In genomic region chr22:50009251-50009650, GRCh38 we compare ENCODE assay signal across 3 cellular contexts.
TF ChIP-seq lines count a peak whose summit lies in the region.

No MANE protein-coding gene starts in this region.

TF ChIP-seq in SK-N-SH, 30 proteins besides CTCF, POLR2A, EP300 and RAD21:
- TF ChIP-seq TEAD4 (IDR thresholded peaks at IDR 0.05; ENCODE audit: borderline replicate concordance, insufficient read depth) (no peak), USF1 (IDR thresholded peaks at IDR 0.05; ENCODE audit: borderline replicate concordance, low read depth) (no peak)

TF ChIP-seq in SK-N-SH treated with all-trans-retinoic acid at 6 μM for 48 hours, 23 proteins besides CTCF, POLR2A, EP300 and RAD21:
- TF ChIP-seq PPARA (CRISPR knock-in tag; IDR thresholded peaks at IDR 0.05; ENCODE audit: borderline replicate concordance) (no peak), CSRNP3 (CRISPR knock-in tag; IDR thresholded peaks at IDR 0.05) (no peak), TOX (CRISPR knock-in tag; IDR thresholded peaks at IDR 0.05; ENCODE audit: borderline replicate concordance) (no peak), RARB (CRISPR knock-in tag; IDR thresholded peaks at IDR 0.05) (no peak)

TF ChIP-seq in H1, 55 proteins besides CTCF, POLR2A, EP300 and RAD21:
- TF ChIP-seq RBBP5 (IDR thresholded peaks at IDR 0.05; ENCODE audit: borderline replicate concordance, low read depth, low read length) (no peak), NANOG (IDR thresholded peaks at IDR 0.05; ENCODE audit: insufficient read depth, low read depth, low read length, poor library complexity, severe bottlenecking) (no peak), BACH1 (IDR thresholded peaks at IDR 0.05; ENCODE audit: low read length) (no peak), USF2 (IDR thresholded peaks at IDR 0.05; ENCODE audit: low read length) (no peak), GABPA (IDR thresholded peaks at IDR 0.05; ENCODE audit: borderline replicate concordance, insufficient read depth, low read length) (no peak), BCL11A (IDR thresholded peaks at IDR 0.05; ENCODE audit: low read depth in 2 of 2, low read length in 2 of 2) (no peak), CREB1 (IDR thresholded peaks at IDR 0.05) (no peak), ASH2L (IDR thresholded peaks at IDR 0.05; ENCODE audit: low read length) (no peak), MAFK (IDR thresholded peaks at IDR 0.05; ENCODE audit: low read depth, low read length) (no peak), SP1 (IDR thresholded peaks at IDR 0.05; ENCODE audit: low read depth, low read length) (no peak), TAF7 (optimal IDR thresholded peaks at IDR 0.05; ENCODE audit: borderline replicate concordance, low read depth, low read length) (no peak)
TF ChIP-seq in H1: peak in this region for 0.
